ENCODE assay signal across 1 cellular context in genomic region chr6:166942393-166943168, GRCh38.
TF ChIP-seq lines count a peak whose summit lies in the region.

No MANE protein-coding gene starts in this region.

TF ChIP-seq in IMR-90, 13 proteins besides CTCF, POLR2A, EP300 and RAD21 (continued from another document):
- TF ChIP-seq RCOR1 (IDR thresholded peaks at IDR 0.05; ENCODE audit: insufficient replicate concordance, low read length) (no peak), MAFK (IDR thresholded peaks at IDR 0.05; ENCODE audit: low read depth, low read length) (no peak)
